In the genomic region with DNA sequence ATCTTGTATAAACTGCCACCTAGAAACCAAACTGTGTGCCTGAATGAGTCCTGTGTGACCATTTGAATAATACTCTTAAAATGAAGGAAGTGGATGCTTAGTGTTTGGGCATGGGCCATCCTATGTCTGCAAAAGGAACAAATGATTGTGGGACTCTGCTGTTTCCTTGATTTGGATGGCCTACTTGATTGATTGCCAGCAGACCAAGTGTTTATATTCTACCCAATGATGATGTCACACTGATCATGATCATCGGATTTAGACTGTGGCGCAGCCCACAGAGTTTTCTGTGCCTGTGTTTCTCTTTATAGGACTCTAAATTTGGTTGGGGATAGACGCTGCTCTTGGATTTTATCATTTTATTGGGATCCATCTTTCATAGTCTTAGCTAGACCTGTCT, we compare ENCODE assay signal across 16 cellular contexts. TPM values are rescaled to one million over a fixed set of nuclear protein-coding genes. Genes with fewer than 3 reads are reported as not detected.
A peak's percentile ranks its signal among the peaks of the same experiment; 100 is the strongest.
DNase-seq lines count a peak whose midpoint lies in the region; ATAC-seq, FAIRE-seq and TF ChIP-seq lines count a peak whose summit lies in the region.
"Had no signal": no experiment of that assay in that cellular context is flagged by ENCODE, and none has a peak within 500 bp of the region (broad histone marks: within the 10 kb centered on the region; RNA-seq: fewer than 3 reads in every experiment).

No MANE protein-coding gene starts in this region.

- POLR2A ChIA-PET in HEK293T (lab: Yijun Ruan, JAX) (no interaction called here), PC-9 (lab: Charles Lee; ENCODE audit: unreplicated experiment) (no interaction called here)

- H3K9ac ChIP-seq in astrocyte (ENCODE audit: low read length) (no peak overlapping the region), subcutaneous abdominal adipose tissue (ENCODE audit: low read length in 5 of 5) (no peak overlapping the region)

- CTCF ChIA-PET in HEK293T (lab: Yijun Ruan, JAX): no interaction called here
- CTCF ChIA-PET in PC-9 (lab: Charles Lee): no interaction called here

- H3K79me2 ChIP-seq in astrocyte (ENCODE audit: insufficient read depth, low read length) (peaks cover 98% of the 10 kb centered on the region), PC-9 (ENCODE audit: low read depth) (peaks cover 46% of the 10 kb centered on the region)

- H4K20me1 ChIP-seq in astrocyte (ENCODE audit: insufficient read depth, low read length) (peaks cover 80% of the 10 kb centered on the region), PC-9 (ENCODE audit: insufficient read depth) (no peaks in the 10 kb centered on the region)

- no peaks in the 10 kb centered on the region for H3K9me2 ChIP-seq in PC-9 (ENCODE audit: insufficient read depth)

- H3K4me1 Mint-ChIP-seq in astrocyte (ENCODE audit: low read depth, unreplicated experiment) (peaks cover 51% of the 10 kb centered on the region), glutamatergic neuron (ENCODE audit: low read depth, unreplicated experiment) (peaks cover 57% of the 10 kb centered on the region)
- peaks cover 8% of the 10 kb centered on the region for H3K4me1 Mint-ChIP-seq in activated T-cell treated with anti-CD3 and anti-CD28 coated beads, Interleukin-2, amount 50 U/mL, for 72 hours (ENCODE audit: low read depth)

- H3K9me3 ChIP-seq in astrocyte (ENCODE audit: insufficient read depth, low read depth, low read length) (no peaks in the 10 kb centered on the region), subcutaneous abdominal adipose tissue (ENCODE audit: control insufficient read depth in 5 of 5, low read length in 5 of 5) (no peaks in the 10 kb centered on the region), PC-9 (ENCODE audit: insufficient read depth, low read depth) (no peaks in the 10 kb centered on the region)

- DNase-seq in HEK293T (ENCODE audit: extremely low spot score): no peak
- DNase-seq in astrocyte (ENCODE audit: low read depth): peak; percentile 33
- DNase-seq in glutamatergic neuron: no peak
- DNase-seq in activated T-cell treated with anti-CD3 and anti-CD28 coated beads, Interleukin-2, amount 50 U/mL, for 72 hours: no peak
- no peak for DNase-seq in PC-9
- no peak for DNase-seq in OCI-M1 (lab: John Stamatoyannopoulos, UW)
- DNase-seq: CD8-positive, alpha-beta T cell; H9; NCI-H1417; NCI-H187 treated with DMSO at 0.1 percent for 48 hours; NK-92 treated with Interleukin-12 subunit alpha and Interleukin-12 subunit beta, amount 100 ng/mL, for 24 hours; RPMI8226; SIG-M5 had no signal

- H3K27me3 Mint-ChIP-seq in astrocyte (ENCODE audit: low read depth, unreplicated experiment) (no peaks in the 10 kb centered on the region), glutamatergic neuron (ENCODE audit: unreplicated experiment) (peaks cover 11% of the 10 kb centered on the region)
- H3K27me3 Mint-ChIP-seq in activated T-cell treated with anti-CD3 and anti-CD28 coated beads, Interleukin-2, amount 50 U/mL, for 72 hours (ENCODE audit: low read depth): peaks cover 72% of the 10 kb centered on the region

- H3K36me3 ChIP-seq in astrocyte (ENCODE audit: insufficient read depth, low read length) (peaks cover 23% of the 10 kb centered on the region), subcutaneous abdominal adipose tissue (ENCODE audit: control insufficient read depth in 5 of 5, insufficient read depth in 5 of 5, low read length in 5 of 5) (no peaks in the 10 kb centered on the region), PC-9 (ENCODE audit: low read depth) (no peaks in the 10 kb centered on the region)

- no peak overlapping the region for H3K4me3 ChIP-seq in astrocyte (ENCODE audit: insufficient read depth, low read depth, low read length)
- H3K4me3 ChIP-seq in subcutaneous abdominal adipose tissue (ENCODE audit: low read depth in 1 of 5, low read length in 5 of 5): no peak overlapping the region
- no peak overlapping the region for H3K4me3 ChIP-seq in PC-9

- H3K4me2 ChIP-seq in astrocyte (ENCODE audit: low read length): peak overlapping the region; percentile 43
- no peak overlapping the region for H3K4me2 ChIP-seq in PC-9

- BruUV-seq in PC-9 (replicated peaks; lab: Mats Ljungman, UMichigan): no TSS peak

- H2AFZ ChIP-seq in astrocyte (ENCODE audit: low read depth, low read length) (no peak overlapping the region), PC-9 (no peak overlapping the region)

- no peak for FAIRE-seq in astrocyte (lab: Jason Lieb, UNC)

- TF ChIP-seq CTCF in astrocyte (IDR thresholded peaks at IDR 0.05; ENCODE audit: insufficient read depth, low read depth, low read length): no peak
- TF ChIP-seq CTCF in glutamatergic neuron (IDR thresholded peaks at IDR 0.05; ENCODE audit: partially characterized antibody, unreplicated experiment): no peak
- no peak for TF ChIP-seq CTCF in PC-9 (conservative IDR thresholded peaks at IDR 0.05)

- H3K27me3 ChIP-seq in astrocyte (ENCODE audit: insufficient read depth, low read length) (no peaks in the 10 kb centered on the region), subcutaneous abdominal adipose tissue (ENCODE audit: control insufficient read depth in 5 of 5, insufficient read depth in 4 of 5, low read length in 5 of 5) (no peaks in the 10 kb centered on the region), PC-9 (ENCODE audit: insufficient read depth, low read depth) (no peaks in the 10 kb centered on the region)

- H3K9me3 Mint-ChIP-seq in astrocyte (ENCODE audit: unreplicated experiment) (no peaks in the 10 kb centered on the region), glutamatergic neuron (ENCODE audit: unreplicated experiment) (peaks cover 26% of the 10 kb centered on the region)
- no peaks in the 10 kb centered on the region for H3K9me3 Mint-ChIP-seq in activated T-cell treated with anti-CD3 and anti-CD28 coated beads, Interleukin-2, amount 50 U/mL, for 72 hours
- H3K9me3 Mint-ChIP-seq: CD8-positive, alpha-beta T cell; H9 had no signal

- no peak for ATAC-seq in activated T-cell treated with anti-CD3 and anti-CD28 coated beads, Interleukin-2, amount 50 U/mL, for 72 hours (replicated peaks in 1 of 2)
- ATAC-seq: CD8-positive, alpha-beta T cell had no signal

- peak overlapping the region; percentile 38 for H3K27ac Mint-ChIP-seq in astrocyte (ENCODE audit: unreplicated experiment)
- peak overlapping the region; percentile 35 for H3K27ac Mint-ChIP-seq in glutamatergic neuron (ENCODE audit: unreplicated experiment)
- H3K27ac Mint-ChIP-seq in activated T-cell treated with anti-CD3 and anti-CD28 coated beads, Interleukin-2, amount 50 U/mL, for 72 hours: no peak overlapping the region
- H3K27ac Mint-ChIP-seq: CD8-positive, alpha-beta T cell; H9 had no signal

- H3K36me3 Mint-ChIP-seq in astrocyte (ENCODE audit: low read depth, unreplicated experiment) (peaks cover 23% of the 10 kb centered on the region), glutamatergic neuron (ENCODE audit: unreplicated experiment) (no peaks in the 10 kb centered on the region)
- H3K36me3 Mint-ChIP-seq in activated T-cell treated with anti-CD3 and anti-CD28 coated beads, Interleukin-2, amount 50 U/mL, for 72 hours (ENCODE audit: insufficient read depth in 2 of 2): no peaks in the 10 kb centered on the region

- intact Hi-C loops in PC-9 (cut with micrococcal nuclease; ENCODE audit: unreplicated experiment): loop anchor here (5.0 kb wide), 3 partner anchors 53 to 203 kb away; a partner anchor contains a TSS

- peak overlapping the region; percentile 92 for H3K4me3 Mint-ChIP-seq in astrocyte (ENCODE audit: unreplicated experiment)
- peak overlapping the region; percentile 77 for H3K4me3 Mint-ChIP-seq in glutamatergic neuron (ENCODE audit: unreplicated experiment)
- no peak overlapping the region for H3K4me3 Mint-ChIP-seq in activated T-cell treated with anti-CD3 and anti-CD28 coated beads, Interleukin-2, amount 50 U/mL, for 72 hours
- H3K4me3 Mint-ChIP-seq: CD8-positive, alpha-beta T cell; H9 had no signal

- no peak overlapping the region for H3K27ac ChIP-seq in astrocyte (ENCODE audit: low read depth, low read length)
- peak overlapping the region; percentile 92 for H3K27ac ChIP-seq in subcutaneous abdominal adipose tissue (ENCODE audit: low read depth, low read length)
- no peak overlapping the region for H3K27ac ChIP-seq in PC-9

- H3F3A ChIP-seq in PC-9 (ENCODE audit: insufficient read depth, low read depth): no peaks in the 10 kb centered on the region; the same call in 1 of the 2 replicates

- H3K4me1 ChIP-seq in astrocyte (ENCODE audit: insufficient read depth, low read length): peaks cover 27% of the 10 kb centered on the region
- peaks cover 0 to 74% (median 66%) of the 10 kb centered on the region in 5 donors for H3K4me1 ChIP-seq in subcutaneous abdominal adipose tissue (ENCODE audit: control insufficient read depth in 5 of 5, insufficient read depth in 5 of 5, low read length in 5 of 5)
- H3K4me1 ChIP-seq in PC-9 (replicated peaks; ENCODE audit: insufficient read depth): peaks cover 14% of the 10 kb centered on the region; the same call in 1 of the 2 replicates

TF ChIP-seq in HEK293T, 16 proteins besides CTCF, POLR2A, EP300 and RAD21:
- TF ChIP-seq TARDBP (IDR thresholded peaks at IDR 0.05) (no peak), CTBP1 (IDR thresholded peaks at IDR 0.05; ENCODE audit: borderline replicate concordance) (no peak), ARNT (IDR thresholded peaks at IDR 0.05) (no peak), L3MBTL2 (conservative IDR thresholded peaks at IDR 0.05) (no peak)
- TF ChIP-seq, protein P1, sequence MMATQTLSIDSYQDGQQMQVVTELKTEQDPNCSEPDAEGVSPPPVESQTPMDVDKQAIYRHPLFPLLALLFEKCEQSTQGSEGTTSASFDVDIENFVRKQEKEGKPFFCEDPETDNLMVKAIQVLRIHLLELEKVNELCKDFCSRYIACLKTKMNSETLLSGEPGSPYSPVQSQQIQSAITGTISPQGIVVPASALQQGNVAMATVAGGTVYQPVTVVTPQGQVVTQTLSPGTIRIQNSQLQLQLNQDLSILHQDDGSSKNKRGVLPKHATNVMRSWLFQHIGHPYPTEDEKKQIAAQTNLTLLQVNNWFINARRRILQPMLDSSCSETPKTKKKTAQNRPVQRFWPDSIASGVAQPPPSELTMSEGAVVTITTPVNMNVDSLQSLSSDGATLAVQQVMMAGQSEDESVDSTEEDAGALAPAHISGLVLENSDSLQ (IDR thresholded peaks at IDR 0.05): peak; percentile 14; the same call in 1 of the 2 replicates
TF ChIP-seq in HEK293T: peak in this region for 1.

RNA-seq across cellular contexts. Expression of a gene that starts 4.4 kb away (rescaled TPM):
- total RNA-seq in astrocyte (621 and 623 TPM in 2 replicates), glutamatergic neuron (ENCODE audit: unreplicated experiment) (422 TPM), PC-9 (2021) (38.8 and 48.1 TPM in 2 replicates)
- 10 to 100 TPM; 10.5 to 13.2 TPM for total RNA-seq in activated T-cell treated with anti-CD3 and anti-CD28 coated beads, Interleukin-2, amount 50 U/mL, for 72 hours

RNA-seq across cellular contexts. Expression of a gene that starts 56.0 kb away (rescaled TPM):
- total RNA-seq in astrocyte: 6.2 and 6.8 TPM in 2 replicates
- 0.17 TPM for total RNA-seq in glutamatergic neuron (ENCODE audit: unreplicated experiment)
- total RNA-seq in activated T-cell treated with anti-CD3 and anti-CD28 coated beads, Interleukin-2, amount 50 U/mL, for 72 hours: not detected
- 6.2 and 7.7 TPM in 2 replicates for total RNA-seq in PC-9 (2021)
- total RNA-seq: CD8-positive, alpha-beta T cell; LHCN-M2; OCI-LY7 had no signal

Comparison
In these comparisons a context has a peak if more than half of its experiments do, and no peak if none do; other contexts are left out.
1. H3K4me3 Mint-ChIP-seq: peak in astrocyte (single experiment) and glutamatergic neuron (single experiment); none in activated T-cell treated with anti-CD3 and anti-CD28 coated beads, Interleukin-2, amount 50 U/mL, for 72 hours (0 of 2).